Comparison of ENCODE assay signal across 8 cellular contexts in genomic region chr16:53435066-53435688, GRCh38. TPM values are rescaled to one million over a fixed set of nuclear protein-coding genes. Genes with fewer than 3 reads are reported as not detected.
DNase-seq lines count a peak whose midpoint lies in the region; ATAC-seq and TF ChIP-seq lines count a peak whose summit lies in the region.

No MANE protein-coding gene starts in this region.

- peak overlapping the region; percentile 93 for H2AFZ ChIP-seq in neural progenitor cell (replicated peaks)

- H3K4me3 Mint-ChIP-seq in neural progenitor cell: peak overlapping the region; percentile 98

- H3K27me3 ChIP-seq in neural progenitor cell: no peaks in the 10 kb centered on the region

- no peaks in the 10 kb centered on the region for H3K9me3 Mint-ChIP-seq in neural progenitor cell

- peak overlapping the region; percentile 89 to 99 for H3K4me3 ChIP-seq in foreskin fibroblast (ENCODE audit: low read depth in 1 of 2, low read length in 2 of 2)
- H3K4me3 ChIP-seq in neural progenitor cell: peak overlapping the region; percentile 85

- no peaks in the 10 kb centered on the region for H3K27me3 Mint-ChIP-seq in neural progenitor cell (ENCODE audit: insufficient read depth, low read depth)

- H4K20me1 ChIP-seq in neural progenitor cell (ENCODE audit: low read depth): peaks cover 33% of the 10 kb centered on the region

- H3K36me3 ChIP-seq in neural progenitor cell: no peaks in the 10 kb centered on the region

- H3K4me1 Mint-ChIP-seq in neural progenitor cell: peaks cover 13% of the 10 kb centered on the region

- no peaks in the 10 kb centered on the region for H3F3A ChIP-seq in neural progenitor cell (ENCODE audit: low read depth)

- peaks cover 50% of the 10 kb centered on the region for H3K79me2 ChIP-seq in neural progenitor cell (ENCODE audit: low read depth)

- peak overlapping the region; percentile 96 for H3K27ac Mint-ChIP-seq in neural progenitor cell

- peak; percentile 78 for DNase-seq in Daoy (ENCODE audit: low read depth)
- DNase-seq in KG1 (lab: John Stamatoyannopoulos, UW): peak; percentile 27
- peak; percentile 89 for DNase-seq in RPMI8226
- peak; percentile 55 for DNase-seq in activated effector memory CD4-positive, alpha-beta T cell treated with Interleukin-2 at 50 U/mL for 16 hours
- DNase-seq in foreskin fibroblast: peak; percentile 75 to 87
- DNase-seq in neural progenitor cell (ENCODE audit: low spot score): peak; percentile 73
- DNase-seq in substantia nigra (lab: John Stamatoyannopoulos, UW): peak; percentile 5 to 90 (median 64)

- ATAC-seq in GM21737 (IDR thresholded peaks at IDR 0.05; ENCODE audit: unreplicated experiment): peak; percentile 82

- H3K27ac ChIP-seq in neural progenitor cell: no peak overlapping the region
- peak overlapping the region; percentile 96 for H3K27ac ChIP-seq in substantia nigra (ENCODE audit: low read depth, low read length, poor library complexity, severe bottlenecking)

- no peaks in the 10 kb centered on the region for H3K9me3 ChIP-seq in neural progenitor cell (ENCODE audit: low read depth)

- peaks cover 8% of the 10 kb centered on the region for H3K4me1 ChIP-seq in neural progenitor cell

- peak overlapping the region; percentile 82 for H3K4me2 ChIP-seq in neural progenitor cell

- H3K36me3 Mint-ChIP-seq in neural progenitor cell: peaks cover 2% of the 10 kb centered on the region

- H3K9ac ChIP-seq in neural progenitor cell: peak overlapping the region; percentile 69

- no peak for TF ChIP-seq CTCF in foreskin fibroblast (IDR thresholded peaks at IDR 0.05; ENCODE audit: low read depth, low read length)
- TF ChIP-seq CTCF in neural progenitor cell (IDR thresholded peaks at IDR 0.05): no peak

RNA-seq across cellular contexts. Expression of gene RBL2, which starts 0.9 kb away (rescaled TPM):
- total RNA-seq in Daoy (2014; rRNA removed; shearing (Covaris generic)): 13.8 and 16.0 TPM in 2 replicates
- 44.9 and 58.1 TPM in 2 replicates for total RNA-seq in neural progenitor cell (ENCODE audit: low replicate concordance)

Comparison
In these comparisons a context has a peak if more than half of its experiments do, and no peak if none do; other contexts are left out.
1. DNase-seq: peak in every context shown above with its lines; median percentile 89 in RPMI8226; 81 in foreskin fibroblast; 78 in Daoy; 73 in neural progenitor cell; 64 in substantia nigra; 55 in activated effector memory CD4-positive, alpha-beta T cell treated with Interleukin-2 at 50 U/mL for 16 hours; 27 in KG1.